17 cellular contexts compared by ENCODE assay signal in the genomic region with DNA sequence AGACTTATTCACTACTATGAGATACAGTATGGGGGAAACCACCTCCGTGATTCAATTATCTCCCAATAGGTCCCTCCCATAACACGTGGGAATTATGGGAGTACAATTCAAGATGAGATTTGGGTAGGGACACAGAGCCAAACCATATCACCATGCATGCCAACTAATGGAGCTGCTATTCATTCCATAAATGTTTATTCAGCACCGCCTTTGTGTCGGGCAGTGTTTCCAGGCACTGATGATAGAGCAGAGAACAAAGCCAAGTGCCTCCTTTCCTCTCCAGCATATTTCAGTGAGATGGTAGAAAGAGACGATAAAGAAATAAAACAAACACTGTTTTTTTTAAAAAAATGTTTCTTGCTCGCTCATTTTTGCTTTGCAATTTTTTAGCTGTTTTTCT.
"Had no signal": no experiment of that assay in that cellular context is flagged by ENCODE, and none has a peak within 500 bp of the region (broad histone marks: within the 10 kb centered on the region; RNA-seq: fewer than 3 reads in every experiment).

No MANE protein-coding gene starts in this region.

- H3K27me3 ChIP-seq: breast epithelium, ovary, tibial nerve had no signal

- H3K9me3 ChIP-seq: breast epithelium, gastroesophageal sphincter, ovary, prostate gland, suprapubic skin had no signal

- H3K4me1 ChIP-seq: breast epithelium, gastroesophageal sphincter, prostate gland, suprapubic skin, tibial nerve had no signal

- H3K36me3 ChIP-seq: breast epithelium, gastroesophageal sphincter, ovary, prostate gland, suprapubic skin, tibial nerve had no signal

- H3K4me3 ChIP-seq: breast epithelium, gastroesophageal sphincter, ovary, prostate gland, skin epidermis, suprapubic skin, tibial nerve had no signal

- DNase-seq: activated CD4-positive, alpha-beta T cell treated with anti-CD3 and anti-CD28 coated beads for 1 hour; activated CD4-positive, alpha-beta T cell treated with anti-CD3 and anti-CD28 coated beads, Interleukin-2, amount 10 ng/mL, durations not matched to agents 7 days and 5 days; activated CD8-positive, alpha-beta T cell treated with anti-CD3 and anti-CD28 coated beads for 36 hours; activated T-cell treated with anti-CD3 and anti-CD28 coated beads, Interleukin-2, amount 50 U/mL, for 4 hours; central memory CD4-positive, alpha-beta T cell; midbrain; naive thymus-derived CD4-positive, alpha-beta T cell; ovary; retina; stimulated activated CD4-positive, alpha-beta T cell treated with anti-CD3 and anti-CD28 coated beads, Interleukin-2, amount 100 ng/mL, for 24 hours; stimulated activated naive B cell treated with anti-CD40 and anti-IgM and Interleukin-4, amounts not matched to agents 10 μg/mL and 1 μg/mL and 100 μg/mL, for 72 hours had no signal

- H3K27ac ChIP-seq: breast epithelium, gastroesophageal sphincter, ovary, prostate gland, skin epidermis, suprapubic skin, tibial nerve had no signal
